Comparison of ENCODE assay signal across 9 cellular contexts in genomic region chr21:27564684-27565280, GRCh38.
DNase-seq lines count a peak whose midpoint lies in the region; ATAC-seq, FAIRE-seq and TF ChIP-seq lines count a peak whose summit lies in the region.
"Had no signal": no experiment of that assay in that cellular context is flagged by ENCODE, and none has a peak within 500 bp of the region (broad histone marks: within the 10 kb centered on the region; RNA-seq: fewer than 3 reads in every experiment).

No MANE protein-coding gene starts in this region.

- H3K36me3 Mint-ChIP-seq in CD8-positive, alpha-beta T cell, result no peaks in the 10 kb centered on the region

- TF ChIP-seq CTCF in brain microvascular endothelial cell (IDR thresholded peaks at IDR 0.05; ENCODE audit: low read depth, low read length, missing control alignments) (peak; percentile 84), keratinocyte (optimal IDR thresholded peaks at IDR 0.05 in 1 of 3, IDR thresholded peaks at IDR 0.05 in 1 of 3, conservative IDR thresholded peaks at IDR 0.05 in 1 of 3; ENCODE audit: extremely low read depth in 1 of 3, insufficient read depth in 2 of 3, low read length in 3 of 3) (peak; percentile 66 to 69 (median 68)), upper lobe of right lung (IDR thresholded peaks at IDR 0.05) (peak; percentile 76)
- no peak for TF ChIP-seq CTCF in CD8-positive, alpha-beta T cell (IDR thresholded peaks at IDR 0.05)

- H3K36me3 ChIP-seq in brain microvascular endothelial cell (replicated peaks) (no peaks in the 10 kb centered on the region), keratinocyte (ENCODE audit: control insufficient read depth in 2 of 2, extremely low read depth in 1 of 2, insufficient read depth in 2 of 2, low read length in 2 of 2) (no peaks in the 10 kb centered on the region), upper lobe of right lung (no peaks in the 10 kb centered on the region)
- no peaks in the 10 kb centered on the region for H3K36me3 ChIP-seq in CD8-positive, alpha-beta T cell (ENCODE audit: insufficient read depth, low read length)

- H3K27ac Mint-ChIP-seq in CD8-positive, alpha-beta T cell, result no peak overlapping the region
- H3K27ac Mint-ChIP-seq: B cell had no signal

- no peak overlapping the region for H3K4me2 ChIP-seq in keratinocyte (ENCODE audit: control insufficient read depth, extremely low read depth, insufficient read depth, low read depth, low read length)

- no peak overlapping the region for H3K4me3 Mint-ChIP-seq in CD8-positive, alpha-beta T cell
- H3K4me3 Mint-ChIP-seq: B cell had no signal

- no peak overlapping the region for H2AFZ ChIP-seq in keratinocyte (ENCODE audit: control insufficient read depth, low read length)

- no peaks in the 10 kb centered on the region for H3K9me1 ChIP-seq in keratinocyte (ENCODE audit: control insufficient read depth, extremely low read depth, insufficient read depth, low read length)

- no peaks in the 10 kb centered on the region for H3K79me2 ChIP-seq in keratinocyte (ENCODE audit: control insufficient read depth, insufficient read depth, low read length)

- ATAC-seq in upper lobe of right lung, result peak; percentile 75
- ATAC-seq in CD8-positive, alpha-beta T cell, result no peak

- H3K27me3 Mint-ChIP-seq in CD8-positive, alpha-beta T cell (ENCODE audit: low read depth), result no peaks in the 10 kb centered on the region
- H3K27me3 Mint-ChIP-seq: B cell had no signal

- H3K9me3 ChIP-seq in keratinocyte (ENCODE audit: control insufficient read depth, low read depth, low read length) (no peaks in the 10 kb centered on the region), upper lobe of right lung (no peaks in the 10 kb centered on the region)
- no peaks in the 10 kb centered on the region for H3K9me3 ChIP-seq in CD8-positive, alpha-beta T cell (ENCODE audit: low read length)

- no peaks in the 10 kb centered on the region for H3K4me1 Mint-ChIP-seq in CD8-positive, alpha-beta T cell (ENCODE audit: low read depth)
- H3K4me1 Mint-ChIP-seq: B cell had no signal

- H3K27ac ChIP-seq in brain microvascular endothelial cell, result peak overlapping the region; percentile 74
- no peak overlapping the region for H3K27ac ChIP-seq in keratinocyte (ENCODE audit: control insufficient read depth, insufficient read depth, low read length)
- H3K27ac ChIP-seq in upper lobe of right lung, result no peak overlapping the region
- no peak overlapping the region for H3K27ac ChIP-seq in CD8-positive, alpha-beta T cell (ENCODE audit: low read depth, low read length)

- DNase-seq in DMS153 treated with DMSO at 0.1 percent for 48 hours (lab: John Stamatoyannopoulos, UW; ENCODE audit: unreplicated experiment), result peak; percentile 11
- DNase-seq in DMS153 (lab: John Stamatoyannopoulos, UW), result no peak
- DNase-seq in NCI-H1694 (lab: John Stamatoyannopoulos, UW), result peak; percentile 53
- peak; percentile 84 for DNase-seq in brain microvascular endothelial cell
- DNase-seq in keratinocyte (ENCODE audit: low read depth, low spot score), result no peak
- DNase-seq in upper lobe of right lung, result no peak
- DNase-seq in CD8-positive, alpha-beta T cell, result no peak
- DNase-seq in activated naive CD4-positive, alpha-beta T cell treated with Interleukin-2 at 50 U/mL for 16 hours, result no peak

- H3K27me3 ChIP-seq in brain microvascular endothelial cell (replicated peaks) (no peaks in the 10 kb centered on the region), keratinocyte (ENCODE audit: control insufficient read depth, extremely low read depth, insufficient read depth, low read length) (no peaks in the 10 kb centered on the region), upper lobe of right lung (no peaks in the 10 kb centered on the region)
- no peaks in the 10 kb centered on the region for H3K27me3 ChIP-seq in CD8-positive, alpha-beta T cell (ENCODE audit: insufficient read depth, low read length)

- peaks cover 2% of the 10 kb centered on the region for H3K9me3 Mint-ChIP-seq in CD8-positive, alpha-beta T cell

- H3K9ac ChIP-seq in keratinocyte (ENCODE audit: control insufficient read depth, extremely low read depth, insufficient read depth, low read length), result no peak overlapping the region

- in situ Hi-C loops in brain microvascular endothelial cell (cut with HindIII; ENCODE audit: low pct_ligation_motif_present, low sequenced_read_pairs), result no loop called here

- CTCF ChIA-PET in CD8-positive, alpha-beta T cell (lab: Charles Lee), result no interaction called here

- peaks cover 22% of the 10 kb centered on the region for H3K4me1 ChIP-seq in keratinocyte (ENCODE audit: control insufficient read depth, extremely low read depth, insufficient read depth, low read length)
- no peaks in the 10 kb centered on the region for H3K4me1 ChIP-seq in upper lobe of right lung
- no peaks in the 10 kb centered on the region for H3K4me1 ChIP-seq in CD8-positive, alpha-beta T cell (ENCODE audit: insufficient read depth, low read length)

- intact Hi-C loops in upper lobe of right lung (cut with DNase I), result no loop called here
- intact Hi-C loops in CD8-positive, alpha-beta T cell (cut with DNase I, micrococcal nuclease), result no loop called here

- FAIRE-seq in keratinocyte (lab: Jason Lieb, UNC), result peak; percentile 75

- POLR2A ChIA-PET in CD8-positive, alpha-beta T cell (lab: Charles Lee), result no interaction called here

- dilution Hi-C loops in keratinocyte (cut with MboI; ENCODE audit: extremely low pct_ligation_motif_present, low sequenced_read_pairs), result no loop called here

- H3K4me3 ChIP-seq in brain microvascular endothelial cell (ENCODE audit: low read depth, low read length) (no peak overlapping the region), keratinocyte (ENCODE audit: control insufficient read depth in 2 of 3, extremely low read depth in 1 of 3, insufficient read depth in 2 of 3, low read depth in 1 of 3, low read length in 3 of 3) (no peak overlapping the region), upper lobe of right lung (no peak overlapping the region)
- H3K4me3 ChIP-seq in CD8-positive, alpha-beta T cell (ENCODE audit: low read depth, low read length), result no peak overlapping the region

- no peaks in the 10 kb centered on the region for H4K20me1 ChIP-seq in keratinocyte (ENCODE audit: control insufficient read depth, extremely low read depth, insufficient read depth, low read length)

Comparison
In these comparisons a context has a peak if more than half of its experiments do, and no peak if none do; other contexts are left out.
1. DNase-seq: peak in DMS153 treated with DMSO at 0.1 percent for 48 hours (single experiment), NCI-H1694 (single experiment) and brain microvascular endothelial cell (single experiment); none in DMS153 (single experiment), keratinocyte (single experiment), upper lobe of right lung (single experiment), CD8-positive, alpha-beta T cell (0 of 7) and activated naive CD4-positive, alpha-beta T cell treated with Interleukin-2 at 50 U/mL for 16 hours (single experiment).